ENCODE assay signal across 23 cellular contexts in the genomic region with DNA sequence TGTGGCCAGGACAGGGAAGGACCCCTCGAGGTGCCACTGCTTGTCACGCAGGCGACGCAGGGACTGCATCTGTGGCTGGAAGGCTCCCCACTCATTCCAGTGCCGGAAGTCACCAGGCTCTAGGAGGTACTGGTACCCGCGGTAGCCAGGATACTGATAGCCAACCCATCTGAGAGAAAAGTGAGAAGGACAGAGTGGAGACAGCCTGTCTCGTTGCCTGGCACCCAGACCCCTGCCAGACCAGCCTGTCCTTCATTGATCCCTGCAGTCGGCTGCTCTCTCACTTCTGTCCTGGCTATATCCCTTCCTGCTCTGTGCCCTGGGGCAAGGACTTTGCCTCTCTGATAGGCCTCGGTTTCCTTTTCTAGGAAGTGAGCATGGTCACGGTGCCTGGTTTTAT. TPM values are rescaled to one million over a fixed set of nuclear protein-coding genes. Genes with fewer than 3 reads are reported as not detected.
DNase-seq lines count a peak whose midpoint lies in the region; ATAC-seq lines count a peak whose summit lies in the region.
"Had no signal": no experiment of that assay in that cellular context is flagged by ENCODE, and none has a peak within 500 bp of the region (broad histone marks: within the 10 kb centered on the region; RNA-seq: fewer than 3 reads in every experiment).

No MANE protein-coding gene starts in this region.

- H3K9ac ChIP-seq in mesenchymal stem cell (ENCODE audit: low read length): no peak overlapping the region

- peak overlapping the region; percentile 14 for H4K8ac ChIP-seq in mesenchymal stem cell (ENCODE audit: low read length)

- no peaks in the 10 kb centered on the region for H3K9me3 ChIP-seq in mesenchymal stem cell (ENCODE audit: control insufficient read depth, low read length)
- H3K9me3 ChIP-seq: MG63 had no signal

- H3K4me3 ChIP-seq in mesenchymal stem cell (ENCODE audit: insufficient read depth in 1 of 2, low read depth in 1 of 2, low read length in 2 of 2): no peak overlapping the region
- H3K4me3 ChIP-seq: MG63, PC-9 had no signal

- H3K27me3 ChIP-seq in mesenchymal stem cell (ENCODE audit: control insufficient read depth in 1 of 2, insufficient read depth in 1 of 2, low read length in 2 of 2): peaks cover 12 to 63% of the 10 kb centered on the region in 2 experiments
- H3K27me3 ChIP-seq: MG63 had no signal

- ATAC-seq in GM18519 (IDR thresholded peaks at IDR 0.05; ENCODE audit: low FRiP score, unreplicated experiment): no peak
- ATAC-seq: HCT116 had no signal

- no peaks in the 10 kb centered on the region for H3K79me1 ChIP-seq in mesenchymal stem cell (replicated peaks; ENCODE audit: low read length, poor library complexity, severe bottlenecking)

- H2BK15ac ChIP-seq in mesenchymal stem cell (ENCODE audit: low read depth, poor library complexity, severe bottlenecking): no peak overlapping the region

- no peak overlapping the region for H3K23ac ChIP-seq in mesenchymal stem cell (ENCODE audit: low read length in 2 of 2)

- no peak overlapping the region for H2BK12ac ChIP-seq in mesenchymal stem cell (ENCODE audit: low read length in 2 of 2)

- H3K4me1 ChIP-seq in mesenchymal stem cell (ENCODE audit: control insufficient read depth, insufficient read depth, low read depth, low read length): no peaks in the 10 kb centered on the region

- DNase-seq in DMS79 treated with DMSO at 0.1 percent for 48 hours (lab: John Stamatoyannopoulos, UW) (peak; percentile 26), DMS79 (lab: John Stamatoyannopoulos, UW) (no peak), NCI-H69 (lab: John Stamatoyannopoulos, UW) (peak; percentile 31), mesenchymal stem cell (no peak), T-helper 9 cell (no peak), DMS 273 treated with DMSO at 0.1 percent for 48 hours (lab: John Stamatoyannopoulos, UW) (no peak)
- no peak for DNase-seq in stimulated activated CD4-positive, alpha-beta T cell treated with anti-CD3 and anti-CD28 coated beads, Interleukin-1b, Interleukin-23, amount 100 ng/mL, for 48 hours
- DNase-seq: 8988T; CD4-positive, alpha-beta T cell; GDM1; GOT3; Kasumi-1; MG63; NCI-H1092; NCI-H146; NCI-H2081; NCI-H510A treated with DMSO at 0.1 percent for 48 hours; PC-9; SW 1271 had no signal

- no peak overlapping the region for H2AFZ ChIP-seq in mesenchymal stem cell (ENCODE audit: low read depth, low read length)
- H2AFZ ChIP-seq: PC-9 had no signal

- no peak overlapping the region for H3K4me2 ChIP-seq in mesenchymal stem cell (ENCODE audit: low read length, poor library complexity, severe bottlenecking)
- H3K4me2 ChIP-seq: PC-9 had no signal

- H3K27ac ChIP-seq in mesenchymal stem cell (ENCODE audit: low read length, poor library complexity, severe bottlenecking): no peak overlapping the region
- H3K27ac ChIP-seq: PC-9, RWPE1 had no signal

- H2BK120ac ChIP-seq in mesenchymal stem cell (ENCODE audit: low read depth, low read length): no peak overlapping the region

- no peak overlapping the region for H4K91ac ChIP-seq in mesenchymal stem cell (ENCODE audit: low read length)

- H3K14ac ChIP-seq in mesenchymal stem cell (ENCODE audit: low read length in 2 of 2): no peak overlapping the region

- no peak overlapping the region for H2BK5ac ChIP-seq in mesenchymal stem cell (ENCODE audit: low read depth, low read length, poor library complexity, severe bottlenecking)

- no peak overlapping the region for H3K4ac ChIP-seq in mesenchymal stem cell (ENCODE audit: low read depth in 1 of 2, low read length in 2 of 2)

- H2AK5ac ChIP-seq in mesenchymal stem cell (ENCODE audit: low read length, severe bottlenecking): no peak overlapping the region

- WGBS in mesenchymal stem cell: 80% methylated on average over 10 of the region's 11 CpGs

- no peaks in the 10 kb centered on the region for H3K36me3 ChIP-seq in mesenchymal stem cell (ENCODE audit: control insufficient read depth in 1 of 2, insufficient read depth in 2 of 2, low read depth in 1 of 2, low read length in 2 of 2)
- H3K36me3 ChIP-seq: MG63 had no signal

- H3K18ac ChIP-seq in mesenchymal stem cell (ENCODE audit: low read depth in 1 of 2, low read length in 2 of 2): no peak overlapping the region

RNA-seq across cellular contexts. Expression of gene TPST2, which starts 9.6 kb away (rescaled TPM):
- 15.3 TPM for polyA plus RNA-seq in mesenchymal stem cell (2013, experiment 1 of 2)
- 16.3 TPM for polyA plus RNA-seq in mesenchymal stem cell (2013, experiment 2 of 2)

RNA-seq across cellular contexts. Expression of gene CRYBB1, which starts 18.3 kb away (rescaled TPM):
- not detected for polyA plus RNA-seq in mesenchymal stem cell (2013, experiment 1 of 2)
- polyA plus RNA-seq in mesenchymal stem cell (2013, experiment 2 of 2): not detected
- polyA plus RNA-seq: AG04450 had no signal

RNA-seq across cellular contexts. Expression of gene CRYBA4, which starts 22.3 kb away (rescaled TPM):
- not detected for polyA plus RNA-seq in mesenchymal stem cell (2013, experiment 1 of 2)
- not detected for polyA plus RNA-seq in mesenchymal stem cell (2013, experiment 2 of 2)
- polyA plus RNA-seq: AG04450 had no signal

RNA-seq across cellular contexts. Expression of gene MIAT, which starts 57.9 kb away (rescaled TPM):
- polyA plus RNA-seq in mesenchymal stem cell (2013, experiment 1 of 2): 0.08 TPM
- 0.14 TPM for polyA plus RNA-seq in mesenchymal stem cell (2013, experiment 2 of 2)

Comparison
In these comparisons a context has a peak if more than half of its experiments do, and no peak if none do; other contexts are left out.
1. DNase-seq: peak in DMS79 treated with DMSO at 0.1 percent for 48 hours (single experiment) and NCI-H69 (single experiment); none in DMS79 (single experiment), mesenchymal stem cell (single experiment), stimulated activated CD4-positive, alpha-beta T cell treated with anti-CD3 and anti-CD28 coated beads, Interleukin-1b, Interleukin-23, amount 100 ng/mL, for 48 hours (single experiment), T-helper 9 cell (single experiment) and DMS 273 treated with DMSO at 0.1 percent for 48 hours (single experiment).